ENCODE assay signal across 8 cellular contexts in genomic region chr11:103035656-103036434, GRCh38. TPM values are rescaled to one million over a fixed set of nuclear protein-coding genes. Genes with fewer than 3 reads are reported as not detected.
DNase-seq lines count a peak whose midpoint lies in the region; ATAC-seq and TF ChIP-seq lines count a peak whose summit lies in the region.

No MANE protein-coding gene starts in this region.

- H3K36me3 ChIP-seq in trophoblast cell (ENCODE audit: control insufficient read depth in 1 of 2, insufficient read depth in 2 of 2, low read length in 2 of 2): no peaks in the 10 kb centered on the region

- H3K9me3 ChIP-seq in trophoblast cell (ENCODE audit: insufficient read depth, low read depth, low read length): no peaks in the 10 kb centered on the region

- H3K79me2 ChIP-seq in trophoblast cell (ENCODE audit: control insufficient read depth, insufficient read depth, low read length, poor library complexity): no peaks in the 10 kb centered on the region

- H4K91ac ChIP-seq in trophoblast cell (ENCODE audit: low read depth, low read length): no peak overlapping the region

- no peak overlapping the region for H3K14ac ChIP-seq in trophoblast cell (ENCODE audit: low read length)

- WGBS in trophoblast cell (ENCODE audit: extremely low coverage, insufficient coverage, insufficient read length): no CpG with 5 or more reads among the region's 4 CpGs

- ATAC-seq in HG03520 (IDR thresholded peaks at IDR 0.05; ENCODE audit: unreplicated experiment): peak; percentile 98

- no peak overlapping the region for H3K23ac ChIP-seq in trophoblast cell (ENCODE audit: low read length)

- H2BK5ac ChIP-seq in trophoblast cell (ENCODE audit: low read depth, low read length, poor library complexity): no peak overlapping the region

- H2AK5ac ChIP-seq in trophoblast cell (ENCODE audit: low read length): no peak overlapping the region

- peak; percentile 40 for TF ChIP-seq CTCF in GM20000 (IDR thresholded peaks at IDR 0.05; ENCODE audit: extremely low read depth, missing control alignments)

- H3K27me3 ChIP-seq in trophoblast cell (ENCODE audit: insufficient read depth, low read length): no peaks in the 10 kb centered on the region

- H3K4me1 ChIP-seq in trophoblast cell (ENCODE audit: control insufficient read depth in 1 of 2, insufficient read depth in 2 of 2, low read length in 2 of 2): no peaks in the 10 kb centered on the region

- no peak overlapping the region for H3K18ac ChIP-seq in trophoblast cell (ENCODE audit: low read length)

- no peak overlapping the region for H3K4ac ChIP-seq in trophoblast cell (ENCODE audit: low read depth, low read length)

- no peak overlapping the region for H2AFZ ChIP-seq in trophoblast cell (ENCODE audit: insufficient read depth, low read length, poor library complexity)

- peak; percentile 84 for DNase-seq in EL
- peak; percentile 51 for DNase-seq in GM20000 (ENCODE audit: low spot score)
- peak; percentile 69 for DNase-seq in NCI-H82 (lab: John Stamatoyannopoulos, UW)
- peak; percentile 1 for DNase-seq in activated T-cell treated with anti-CD3 and anti-CD28 coated beads for 1 hour (ENCODE audit: low read depth)
- DNase-seq in fibroblast of the conjunctiva (ENCODE audit: low read depth): peak; percentile 80
- peak; percentile 46 to 92 for DNase-seq in trophoblast cell
- DNase-seq in ureter (ENCODE audit: low spot score): no peak

- no peak overlapping the region for H4K12ac ChIP-seq in trophoblast cell (ENCODE audit: low read depth, low read length)

- no peaks in the 10 kb centered on the region for H3K79me1 ChIP-seq in trophoblast cell (ENCODE audit: low read length)

- no peak overlapping the region for H3K9ac ChIP-seq in trophoblast cell (ENCODE audit: low read length)

- no peak overlapping the region for H2BK120ac ChIP-seq in trophoblast cell (ENCODE audit: insufficient read depth, low read length, poor library complexity)

- no peak overlapping the region for H3K4me2 ChIP-seq in trophoblast cell (ENCODE audit: low read length)

- no peak overlapping the region for H4K8ac ChIP-seq in trophoblast cell (ENCODE audit: low read depth, low read length)

- H2BK12ac ChIP-seq in trophoblast cell (ENCODE audit: low read length): no peak overlapping the region

- H3K4me3 ChIP-seq in trophoblast cell (ENCODE audit: low read depth, low read length): no peak overlapping the region

- no peak overlapping the region for H3K27ac ChIP-seq in trophoblast cell (ENCODE audit: low read depth, low read length)

RNA-seq across cellular contexts. Expression of gene DCUN1D5, which starts 56.1 kb away (rescaled TPM):
- 69.1 and 71.9 TPM in 2 replicates for polyA plus RNA-seq in trophoblast cell (2013)
- total RNA-seq in ureter: 21.0 TPM
